16 cellular contexts compared by ENCODE assay signal in the genomic region with DNA sequence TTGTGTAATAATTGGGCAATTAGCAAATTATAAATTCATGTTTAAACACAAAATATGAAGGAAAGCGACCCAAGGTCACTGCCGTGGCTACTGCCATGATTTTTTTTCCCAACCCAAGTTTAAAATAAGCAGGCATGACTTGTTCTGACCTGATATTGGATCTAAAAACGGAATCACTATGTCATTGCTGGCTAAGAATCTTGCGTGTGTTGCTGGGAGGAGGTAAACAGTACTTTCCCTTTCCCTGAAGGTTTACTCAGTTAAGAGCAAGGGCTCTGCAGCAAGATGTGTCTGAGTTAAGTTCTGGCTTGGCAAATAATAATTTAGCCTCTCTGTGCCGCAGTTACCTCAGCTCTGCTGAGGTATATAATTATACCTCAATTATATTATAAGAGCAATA.
A peak's percentile ranks its signal among the peaks of the same experiment; 100 is the strongest.
DNase-seq lines count a peak whose midpoint lies in the region; ATAC-seq and TF ChIP-seq lines count a peak whose summit lies in the region.
"Had no signal": no experiment of that assay in that cellular context is flagged by ENCODE, and none has a peak within 500 bp of the region (broad histone marks: within the 10 kb centered on the region; RNA-seq: fewer than 3 reads in every experiment).

No MANE protein-coding gene starts in this region.

- no peak overlapping the region for H3K27ac Mint-ChIP-seq in T-helper 17 cell
- H3K27ac Mint-ChIP-seq: activated naive CD4-positive, alpha-beta T cell treated with anti-CD3 and anti-CD28 coated beads, Interleukin-2, amount 10 ng/mL, durations not matched to agents 7 days and 5 days had no signal

- no peak for TF ChIP-seq CTCF in choroid plexus epithelial cell (conservative IDR thresholded peaks at IDR 0.05; ENCODE audit: low read depth, low read length)

- no peak for ATAC-seq in T-helper 17 cell
- ATAC-seq in GM21619 (IDR thresholded peaks at IDR 0.05; ENCODE audit: unreplicated experiment) = no peak
- ATAC-seq: HCT116; stimulated activated naive CD8-positive, alpha-beta T cell treated with anti-CD3 and anti-CD28 coated beads, Interleukin-15, Interleukin-2, amounts not matched to agents 100 U/mL and 50 U/mL, for 24 hours had no signal

- H3K36me3 Mint-ChIP-seq in T-helper 17 cell (ENCODE audit: low read depth) = no peaks in the 10 kb centered on the region
- H3K36me3 Mint-ChIP-seq: activated naive CD4-positive, alpha-beta T cell treated with anti-CD3 and anti-CD28 coated beads, Interleukin-2, amount 10 ng/mL, durations not matched to agents 7 days and 5 days had no signal

- H3K27me3 Mint-ChIP-seq in T-helper 17 cell = no peaks in the 10 kb centered on the region
- H3K27me3 Mint-ChIP-seq: activated naive CD4-positive, alpha-beta T cell treated with anti-CD3 and anti-CD28 coated beads, Interleukin-2, amount 10 ng/mL, durations not matched to agents 7 days and 5 days had no signal

- no peak overlapping the region for H3K4me3 Mint-ChIP-seq in T-helper 17 cell
- H3K4me3 Mint-ChIP-seq: activated naive CD4-positive, alpha-beta T cell treated with anti-CD3 and anti-CD28 coated beads, Interleukin-2, amount 10 ng/mL, durations not matched to agents 7 days and 5 days had no signal

- H3K4me3 ChIP-seq in choroid plexus epithelial cell (ENCODE audit: low read depth, low read length) = no peak overlapping the region
- H3K4me3 ChIP-seq: BLaER1, ovary had no signal

- no peaks in the 10 kb centered on the region for H3K9me3 ChIP-seq in T-helper 17 cell (ENCODE audit: control insufficient read depth, low read length, poor library complexity, severe bottlenecking)
- H3K9me3 ChIP-seq: ovary had no signal

- peaks cover 5% of the 10 kb centered on the region for H3K4me1 Mint-ChIP-seq in T-helper 17 cell
- H3K4me1 Mint-ChIP-seq: activated naive CD4-positive, alpha-beta T cell treated with anti-CD3 and anti-CD28 coated beads, Interleukin-2, amount 10 ng/mL, durations not matched to agents 7 days and 5 days had no signal

- H3K27me3 ChIP-seq in layer of hippocampus (ENCODE audit: control insufficient read depth, insufficient read depth, low read length) = no peaks in the 10 kb centered on the region
- H3K27me3 ChIP-seq: BLaER1, ovary had no signal

- peak overlapping the region; percentile 46 for H3K27ac ChIP-seq in layer of hippocampus (ENCODE audit: low read depth, low read length)
- H3K27ac ChIP-seq: BLaER1 had no signal

- DNase-seq in NCI-H2081 treated with DMSO at 0.1 percent for 48 hours (lab: John Stamatoyannopoulos, UW) (peak; percentile 10), choroid plexus epithelial cell (ENCODE audit: low read depth) (peak; percentile 44), stromal cell of bone marrow (ENCODE audit: low read depth) (peak; percentile 40), T-helper 17 cell (no peak)
- DNase-seq in activated effector memory CD4-positive, alpha-beta T cell treated with Interleukin-2 at 50 U/mL for 16 hours = no peak
- no peak for DNase-seq in NK-92 treated with Interleukin-12 subunit alpha and Interleukin-12 subunit beta, amount 100 ng/mL, for 24 hours (lab: John Stamatoyannopoulos, UW)
- DNase-seq: activated naive CD4-positive, alpha-beta T cell treated with anti-CD3 and anti-CD28 coated beads, Interleukin-2, amount 10 ng/mL, durations not matched to agents 7 days and 5 days; EL; head of caudate nucleus; NCI-H526 treated with DMSO at 0.1 percent for 48 hours; stimulated activated naive CD8-positive, alpha-beta T cell treated with anti-CD3 and anti-CD28 coated beads, Interleukin-15, Interleukin-2, amounts not matched to agents 100 U/mL and 50 U/mL, for 24 hours had no signal

Comparison
In these comparisons a context has a peak if more than half of its experiments do, and no peak if none do; other contexts are left out.
1. DNase-seq: peak in NCI-H2081 treated with DMSO at 0.1 percent for 48 hours (single experiment), choroid plexus epithelial cell (single experiment) and stromal cell of bone marrow (single experiment); none in T-helper 17 cell (0 of 3), activated effector memory CD4-positive, alpha-beta T cell treated with Interleukin-2 at 50 U/mL for 16 hours (single experiment) and NK-92 treated with Interleukin-12 subunit alpha and Interleukin-12 subunit beta, amount 100 ng/mL, for 24 hours (single experiment).